8 cellular contexts compared by ENCODE assay signal in genomic region chr7:10973942-10974716, GRCh38. TPM values are rescaled to one million over a fixed set of nuclear protein-coding genes. Genes with fewer than 3 reads are reported as not detected.
A peak's percentile ranks its signal among the peaks of the same experiment; 100 is the strongest.
DNase-seq lines count a peak whose midpoint lies in the region; ATAC-seq, FAIRE-seq and TF ChIP-seq lines count a peak whose summit lies in the region.

No MANE protein-coding gene starts in this region.

- H3K27me3 Mint-ChIP-seq in T-helper 17 cell, result peaks cover 6% of the 10 kb centered on the region
- H3K27me3 Mint-ChIP-seq in dendritic cell treated with granulocyte-macrophage colony-stimulating factor and Interleukin-4, amounts not matched to agents 40 ng/mL and 50 ng/mL, for 4 days, result no peaks in the 10 kb centered on the region

- H3K9me3 ChIP-seq in HUES48 (ENCODE audit: control insufficient read depth, insufficient read depth, low read length) (no peaks in the 10 kb centered on the region), T-helper 17 cell (ENCODE audit: control insufficient read depth, low read length, poor library complexity, severe bottlenecking) (no peaks in the 10 kb centered on the region), liver (ENCODE audit: control insufficient read depth in 4 of 4, low read length in 3 of 4) (no peaks in the 10 kb centered on the region)

- H3K9me3 Mint-ChIP-seq in dendritic cell treated with granulocyte-macrophage colony-stimulating factor and Interleukin-4, amounts not matched to agents 40 ng/mL and 50 ng/mL, for 4 days, result no peaks in the 10 kb centered on the region

- peak overlapping the region; percentile 92 for H3K4me3 ChIP-seq in HUES48 (ENCODE audit: low read depth, low read length)
- peak overlapping the region; percentile 79 to 95 (median 80) for H3K4me3 ChIP-seq in liver (ENCODE audit: low read depth in 1 of 3, low read length in 3 of 3)

- no peak for TF ChIP-seq CTCF in liver (IDR thresholded peaks at IDR 0.05; ENCODE audit: low read depth, low read length, missing input control)
- TF ChIP-seq CTCF in D721Med (IDR thresholded peaks at IDR 0.05; ENCODE audit: insufficient read depth, missing control alignments), result no peak

- peaks cover 23% of the 10 kb centered on the region for H3K4me1 Mint-ChIP-seq in T-helper 17 cell
- H3K4me1 Mint-ChIP-seq in dendritic cell treated with granulocyte-macrophage colony-stimulating factor and Interleukin-4, amounts not matched to agents 40 ng/mL and 50 ng/mL, for 4 days (ENCODE audit: low read depth), result peaks cover 9% of the 10 kb centered on the region

- WGBS in liver, result under 1% methylated on average over 45 of the region's 45 CpGs

- H3K27me3 ChIP-seq in HUES48 (ENCODE audit: control insufficient read depth, insufficient read depth, low read length), result no peaks in the 10 kb centered on the region
- no peaks in the 10 kb centered on the region for H3K27me3 ChIP-seq in liver (ENCODE audit: control insufficient read depth in 4 of 4, insufficient read depth in 4 of 4, low read length in 3 of 4)

- H3K27ac ChIP-seq in HUES48 (ENCODE audit: low read depth, low read length), result peak overlapping the region; percentile 94
- H3K27ac ChIP-seq in liver (ENCODE audit: low read depth in 1 of 2, low read length in 2 of 2), result peak overlapping the region; percentile 61 to 89

- H3K9ac ChIP-seq in HUES48 (ENCODE audit: low read depth, low read length), result peak overlapping the region; percentile 86
- H3K9ac ChIP-seq in liver (ENCODE audit: low read depth in 1 of 2, low read length in 2 of 2), result peak overlapping the region; percentile 67 to 91

- TF ChIP-seq RAD21 in liver (IDR thresholded peaks at IDR 0.05), result no peak

- peak overlapping the region; percentile 88 for H3K27ac Mint-ChIP-seq in T-helper 17 cell
- H3K27ac Mint-ChIP-seq in dendritic cell treated with granulocyte-macrophage colony-stimulating factor and Interleukin-4, amounts not matched to agents 40 ng/mL and 50 ng/mL, for 4 days, result peak overlapping the region; percentile 85

- H3K4me3 Mint-ChIP-seq in T-helper 17 cell, result peak overlapping the region; percentile 96
- peak overlapping the region; percentile 85 for H3K4me3 Mint-ChIP-seq in dendritic cell treated with granulocyte-macrophage colony-stimulating factor and Interleukin-4, amounts not matched to agents 40 ng/mL and 50 ng/mL, for 4 days

- H3K4me1 ChIP-seq in HUES48 (ENCODE audit: control insufficient read depth, insufficient read depth, low read length) (peaks cover 10% of the 10 kb centered on the region; the same call in 1 of the 2 replicates), liver (ENCODE audit: control insufficient read depth in 4 of 4, insufficient read depth in 4 of 4, low read length in 3 of 4) (peaks cover 0 to 18% (median 11%) of the 10 kb centered on the region in 4 donors)

- DNase-seq in GM04504 (ENCODE audit: low read depth) (peak; percentile 4), T-helper 17 cell (no peak), D721Med (ENCODE audit: insufficient read length, low spot score) (no peak)
- DNase-seq in stimulated activated CD8-positive, alpha-beta memory T cell treated with anti-CD3 and anti-CD28 coated beads, Interleukin-15, amount 100 ng/mL, for 24 hours (ENCODE audit: low read depth), result peak; percentile 14

- H3K36me3 Mint-ChIP-seq in T-helper 17 cell (ENCODE audit: low read depth), result peaks cover 2% of the 10 kb centered on the region
- peaks cover 15% of the 10 kb centered on the region for H3K36me3 Mint-ChIP-seq in dendritic cell treated with granulocyte-macrophage colony-stimulating factor and Interleukin-4, amounts not matched to agents 40 ng/mL and 50 ng/mL, for 4 days (ENCODE audit: low read depth)

- H3K36me3 ChIP-seq in HUES48 (ENCODE audit: control insufficient read depth, insufficient read depth, low read length) (peaks cover 21% of the 10 kb centered on the region; the same call in 1 of the 2 replicates), liver (ENCODE audit: control insufficient read depth in 4 of 4, insufficient read depth in 3 of 4, low read depth in 1 of 4, low read length in 3 of 4) (peaks cover 0 to 2% (median 0%) of the 10 kb centered on the region in 4 donors)

- FAIRE-seq in D721Med (lab: Jason Lieb, UNC), result no peak

- peak; percentile 24 for ATAC-seq in GM21619 (IDR thresholded peaks at IDR 0.05; ENCODE audit: unreplicated experiment)
- ATAC-seq in T-helper 17 cell, result peak; percentile 2

- intact Hi-C loops in dendritic cell treated with granulocyte-macrophage colony-stimulating factor and Interleukin-4, amounts not matched to agents 40 ng/mL and 50 ng/mL, for 4 days (cut with micrococcal nuclease), result loop anchor here (1.0 kb wide), 1 partner anchor 34 kb away; a partner anchor contains a TSS

TF ChIP-seq in liver, 16 proteins besides CTCF, POLR2A, EP300 and RAD21:
- no peak for TF ChIP-seq HNF4A (conservative IDR thresholded peaks at IDR 0.05)
- TF ChIP-seq TAF1 (conservative IDR thresholded peaks at IDR 0.05), result no peak
- TF ChIP-seq HNF4G (IDR thresholded peaks at IDR 0.05), result no peak
- TF ChIP-seq EGR1 (IDR thresholded peaks at IDR 0.05; ENCODE audit: low read depth in 2 of 2), result no peak
- peak; percentile 97 for TF ChIP-seq REST (IDR thresholded peaks at IDR 0.05)
- no peak for TF ChIP-seq NR2F2 (IDR thresholded peaks at IDR 0.05)
TF ChIP-seq in liver: peak in this region for 1.

RNA-seq across cellular contexts. Expression of gene PHF14, which starts 0.5 kb away (rescaled TPM):
- total RNA-seq in T-helper 17 cell (10 to 100 TPM; 27.1 to 31.3 TPM), liver (10 to 100 TPM; 15.2 to 24.4 TPM)
- 10 to 100 TPM in 1 of 2 donors, 1 to 10 TPM in 1; 6.9 to 15.4 TPM for polyA plus RNA-seq in liver

Comparison
In these comparisons a context has a peak if more than half of its experiments do, and no peak if none do; other contexts are left out.
1. DNase-seq: peak in GM04504 (single experiment) and stimulated activated CD8-positive, alpha-beta memory T cell treated with anti-CD3 and anti-CD28 coated beads, Interleukin-15, amount 100 ng/mL, for 24 hours (single experiment); none in T-helper 17 cell (0 of 3) and D721Med (single experiment).